ENCODE assay signal across 8 cellular contexts in the genomic region with DNA sequence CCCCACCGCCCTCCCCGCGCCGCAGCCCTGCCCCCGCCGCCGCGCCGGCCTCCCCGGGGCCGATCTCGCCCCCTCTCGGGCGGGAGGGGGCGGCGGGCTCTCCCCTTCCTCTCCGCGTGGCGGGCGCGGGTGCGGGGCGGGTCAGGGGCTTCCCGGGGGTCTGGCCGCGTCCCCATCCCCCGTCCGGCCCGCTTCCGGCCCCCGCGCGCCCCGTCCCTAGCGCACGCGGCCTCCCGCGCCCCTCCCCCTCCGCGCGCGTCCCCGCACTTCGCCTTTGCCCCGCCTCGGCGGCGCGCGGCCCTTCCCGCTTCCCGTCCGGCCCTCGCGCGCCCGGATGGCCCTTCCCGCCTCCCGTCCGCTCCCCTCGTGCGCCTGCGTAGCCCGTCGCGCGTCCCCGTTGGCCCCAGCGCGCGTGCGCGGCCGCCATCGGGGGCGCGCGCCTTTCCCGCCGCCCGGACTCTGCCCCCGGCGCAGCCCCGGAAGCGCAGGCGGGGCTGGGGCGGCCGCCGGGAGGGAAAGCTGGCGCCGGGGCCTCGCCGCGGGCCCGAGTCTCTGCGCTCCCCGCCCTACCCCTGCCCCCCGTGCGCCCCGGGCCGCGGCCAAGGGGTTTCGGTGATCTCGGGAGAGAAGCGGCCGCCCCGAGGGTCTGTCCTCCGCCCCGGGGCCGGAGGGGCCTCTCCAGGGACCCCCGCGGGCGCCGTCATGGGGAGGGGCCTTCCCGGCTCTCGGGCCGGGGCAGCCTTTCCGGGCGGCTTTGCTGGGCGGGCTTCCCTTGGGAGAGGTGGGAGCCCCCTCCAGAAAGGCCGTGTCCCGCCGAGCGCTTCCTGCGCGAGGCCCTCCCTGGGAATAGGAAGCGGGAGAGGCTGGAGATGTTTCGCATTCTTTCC. TPM values are rescaled to one million over a fixed set of nuclear protein-coding genes. Genes with fewer than 3 reads are reported as not detected.
A peak's percentile ranks its signal among the peaks of the same experiment; 100 is the strongest.
DNase-seq lines count a peak whose midpoint lies in the region; ATAC-seq and TF ChIP-seq lines count a peak whose summit lies in the region.

No MANE protein-coding gene starts in this region.

- no peak for TF ChIP-seq POLR2A in tibial nerve (IDR thresholded peaks at IDR 0.05)

- H3K4me3 Mint-ChIP-seq in activated naive CD8-positive, alpha-beta T cell treated with anti-CD3 and anti-CD28 coated beads, Interleukin-2, amount 10 ng/mL, durations not matched to agents 7 days and 5 days, result peak overlapping the region; percentile 92

- H4K91ac ChIP-seq in trophoblast cell (ENCODE audit: low read depth, low read length), result peak overlapping the region; percentile 94

- peaks cover 25% of the 10 kb centered on the region for H3K4me1 ChIP-seq in HEK293 (ENCODE audit: control insufficient read depth, insufficient read depth, low read length)
- H3K4me1 ChIP-seq in cardiac muscle cell (ENCODE audit: low read depth), result peaks cover 34% of the 10 kb centered on the region
- peaks cover 28 to 30% of the 10 kb centered on the region in 2 experiments for H3K4me1 ChIP-seq in trophoblast cell (ENCODE audit: control insufficient read depth in 1 of 2, insufficient read depth in 2 of 2, low read length in 2 of 2)
- H3K4me1 ChIP-seq in tibial nerve, result peaks cover 9 to 62% (median 52%) of the 10 kb centered on the region in 4 donors

- no peaks in the 10 kb centered on the region for H3K27me3 ChIP-seq in cardiac muscle cell
- H3K27me3 ChIP-seq in trophoblast cell (ENCODE audit: insufficient read depth, low read length), result no peaks in the 10 kb centered on the region
- no peaks in the 10 kb centered on the region for H3K27me3 ChIP-seq in tibial nerve

- H3K4me3 ChIP-seq in HEK293 (ENCODE audit: low read depth, low read length) (peak overlapping the region; percentile 87), cardiac muscle cell (peak overlapping the region; percentile 97), trophoblast cell (ENCODE audit: low read depth, low read length) (peak overlapping the region; percentile 98), tibial nerve (peak overlapping the region; percentile 91 to 96 (median 94))

- ATAC-seq in activated naive CD8-positive, alpha-beta T cell treated with anti-CD3 and anti-CD28 coated beads, Interleukin-2, amount 10 ng/mL, durations not matched to agents 7 days and 5 days (ENCODE audit: low read depth), result peak; percentile 35

- H3K36me3 Mint-ChIP-seq in activated naive CD8-positive, alpha-beta T cell treated with anti-CD3 and anti-CD28 coated beads, Interleukin-2, amount 10 ng/mL, durations not matched to agents 7 days and 5 days, result peaks cover 22% of the 10 kb centered on the region

- H4K12ac ChIP-seq in trophoblast cell (ENCODE audit: low read depth, low read length), result no peak overlapping the region

- POLR2A ChIA-PET in HEK293 (lab: Yijun Ruan, JAX), result interaction anchor here (1.1 to 1.5 kb wide), 2 partner anchors 10 to 12 kb away, joined by 3 to 4 read pairs; no protein-coding TSS in a partner anchor
- POLR2A ChIA-PET in activated naive CD8-positive, alpha-beta T cell treated with anti-CD3 and anti-CD28 coated beads, Interleukin-2, amount 10 ng/mL, durations not matched to agents 7 days and 5 days (lab: Charles Lee), result interaction anchor here (0.5 to 1.8 kb wide), 5 partner anchors 9 to 328 kb away, joined by 3 to 5 read pairs (median 3); partner anchors contain the start of genes RNF126 and TPGS1

- no peak overlapping the region for H2BK12ac ChIP-seq in trophoblast cell (ENCODE audit: low read length)

- peak overlapping the region; percentile 98 for H3K9ac ChIP-seq in trophoblast cell (ENCODE audit: low read length)

- peaks cover 26% of the 10 kb centered on the region for H3K4me1 Mint-ChIP-seq in activated naive CD8-positive, alpha-beta T cell treated with anti-CD3 and anti-CD28 coated beads, Interleukin-2, amount 10 ng/mL, durations not matched to agents 7 days and 5 days

- H3K4me2 ChIP-seq in trophoblast cell (ENCODE audit: low read length), result peak overlapping the region; percentile 91

- peak overlapping the region; percentile 100 for H3K4ac ChIP-seq in trophoblast cell (ENCODE audit: low read depth, low read length)

- peak overlapping the region; percentile 86 for H2AK5ac ChIP-seq in trophoblast cell (ENCODE audit: low read length)

- peak overlapping the region; percentile 51 for H4K8ac ChIP-seq in trophoblast cell (ENCODE audit: low read depth, low read length)

- H3K36me3 ChIP-seq in HEK293 (ENCODE audit: control insufficient read depth in 2 of 2, insufficient read depth in 1 of 2, low read length in 2 of 2) (peaks cover 0 to 47% of the 10 kb centered on the region in 2 experiments; a peak in 2 of 3 replicates), cardiac muscle cell (no peaks in the 10 kb centered on the region), trophoblast cell (ENCODE audit: control insufficient read depth in 1 of 2, insufficient read depth in 2 of 2, low read length in 2 of 2) (peaks cover 37 to 41% of the 10 kb centered on the region in 2 experiments), tibial nerve (peaks cover 0 to 10% (median 0%) of the 10 kb centered on the region in 3 donors)

- peak overlapping the region; percentile 90 for H2BK5ac ChIP-seq in trophoblast cell (ENCODE audit: low read depth, low read length, poor library complexity)

- peak overlapping the region; percentile 89 for H3K27ac Mint-ChIP-seq in activated naive CD8-positive, alpha-beta T cell treated with anti-CD3 and anti-CD28 coated beads, Interleukin-2, amount 10 ng/mL, durations not matched to agents 7 days and 5 days

- H3K9me3 ChIP-seq in HEK293 (ENCODE audit: control insufficient read depth, insufficient read depth, low read depth, low read length) (no peaks in the 10 kb centered on the region), cardiac muscle cell (ENCODE audit: low read depth) (no peaks in the 10 kb centered on the region), trophoblast cell (ENCODE audit: insufficient read depth, low read depth, low read length) (no peaks in the 10 kb centered on the region), tibial nerve (no peaks in the 10 kb centered on the region)

- peaks cover 23% of the 10 kb centered on the region for H3K79me1 ChIP-seq in trophoblast cell (ENCODE audit: low read length)

- H3K27ac ChIP-seq in HEK293 (ENCODE audit: extremely low read depth, low read depth, low read length) (peak overlapping the region; percentile 97), cardiac muscle cell (peak overlapping the region; percentile 99), trophoblast cell (ENCODE audit: low read depth, low read length) (peak overlapping the region; percentile 98), tibial nerve (peak overlapping the region; percentile 95 to 100 (median 98))

- WGBS in trophoblast cell (ENCODE audit: extremely low coverage, insufficient coverage, insufficient read length), result no CpG with 5 or more reads among the region's 129 CpGs
- 1% methylated on average over 55 to 57 of the region's 129 CpGs for WGBS in tibial nerve, 2 donors

- H3K27me3 Mint-ChIP-seq in activated naive CD8-positive, alpha-beta T cell treated with anti-CD3 and anti-CD28 coated beads, Interleukin-2, amount 10 ng/mL, durations not matched to agents 7 days and 5 days, result no peaks in the 10 kb centered on the region

- peak; percentile 85 for DNase-seq in GDM1 (lab: John Stamatoyannopoulos, UW)
- peak; percentile 83 for DNase-seq in MV-4-11 (lab: John Stamatoyannopoulos, UW)
- DNase-seq in SKM-1 treated with dmso at 0.1 percent for 144 hours (lab: John Stamatoyannopoulos, UW; ENCODE audit: unreplicated experiment), result peak; percentile 81
- peak; percentile 98 for DNase-seq in activated naive CD8-positive, alpha-beta T cell treated with anti-CD3 and anti-CD28 coated beads, Interleukin-2, amount 10 ng/mL, durations not matched to agents 7 days and 5 days
- peak; percentile 90 to 96 for DNase-seq in cardiac muscle cell (ENCODE audit: low read depth in 1 of 2, low spot score in 1 of 2)
- peak; percentile 73 to 92 for DNase-seq in trophoblast cell
- DNase-seq in tibial nerve (ENCODE audit: low spot score in 2 of 2), result peak; percentile 69 to 80

- no peak for TF ChIP-seq EP300 in tibial nerve (IDR thresholded peaks at IDR 0.05)

- H2BK120ac ChIP-seq in trophoblast cell (ENCODE audit: insufficient read depth, low read length, poor library complexity), result peak overlapping the region; percentile 69

- H2AFZ ChIP-seq in trophoblast cell (ENCODE audit: insufficient read depth, low read length, poor library complexity), result no peak overlapping the region

- no peak overlapping the region for H3K23ac ChIP-seq in trophoblast cell (ENCODE audit: low read length)

- peak overlapping the region; percentile 79 for H3K18ac ChIP-seq in trophoblast cell (ENCODE audit: low read length)

- CTCF ChIA-PET in HEK293 (lab: Yijun Ruan, JAX), result interaction anchor here (0.6 kb wide), 1 partner anchor 360 kb away, joined by 3 read pairs; no protein-coding TSS in a partner anchor

- H3K79me2 ChIP-seq in trophoblast cell (ENCODE audit: control insufficient read depth, insufficient read depth, low read length, poor library complexity), result peaks cover 48% of the 10 kb centered on the region

- H3K14ac ChIP-seq in trophoblast cell (ENCODE audit: low read length), result peak overlapping the region; percentile 93

- TF ChIP-seq CTCF in HEK293 (tag by site-specific recombination; IDR thresholded peaks at IDR 0.05), result no peak
- no peak for TF ChIP-seq CTCF in cardiac muscle cell (IDR thresholded peaks at IDR 0.05; ENCODE audit: low read depth, low read length)
- TF ChIP-seq CTCF in tibial nerve (IDR thresholded peaks at IDR 0.05), result peak in 2 of 5 experiments; percentile 33 to 61

- H3K9me3 Mint-ChIP-seq in activated naive CD8-positive, alpha-beta T cell treated with anti-CD3 and anti-CD28 coated beads, Interleukin-2, amount 10 ng/mL, durations not matched to agents 7 days and 5 days, result no peaks in the 10 kb centered on the region

RNA-seq across cellular contexts. Expression of gene PTBP1, which starts 0.5 kb away (rescaled TPM):
- total RNA-seq in activated naive CD8-positive, alpha-beta T cell treated with anti-CD3 and anti-CD28 coated beads, Interleukin-2, amount 10 ng/mL, durations not matched to agents 7 days and 5 days, result 100 to 1,000 TPM; 400 to 411 TPM
- total RNA-seq in cardiac muscle cell, result 92.0 and 92.7 TPM in 2 replicates
- polyA plus RNA-seq in cardiac muscle cell, result 110 and 111 TPM in 2 replicates
- polyA plus RNA-seq in trophoblast cell (2013), result 654 and 679 TPM in 2 replicates
- 100 to 1,000 TPM; 118 to 205 (median 141) TPM for total RNA-seq in tibial nerve

RNA-seq across cellular contexts. Expression of gene PLPPR3, which starts 24.0 kb away (rescaled TPM):
- not detected for total RNA-seq in activated naive CD8-positive, alpha-beta T cell treated with anti-CD3 and anti-CD28 coated beads, Interleukin-2, amount 10 ng/mL, durations not matched to agents 7 days and 5 days
- total RNA-seq in cardiac muscle cell, result 70.8 and 88.2 TPM in 2 replicates
- 65.7 and 92.9 TPM in 2 replicates for polyA plus RNA-seq in cardiac muscle cell
- polyA plus RNA-seq in trophoblast cell (2013), result 21.2 and 21.4 TPM in 2 replicates
- not detected for total RNA-seq in tibial nerve

RNA-seq across cellular contexts. Expression of gene AZU1, which starts 29.9 kb away (rescaled TPM):
- total RNA-seq in activated naive CD8-positive, alpha-beta T cell treated with anti-CD3 and anti-CD28 coated beads, Interleukin-2, amount 10 ng/mL, durations not matched to agents 7 days and 5 days, result under 1 TPM in 1 of 2 experiments, not detected in 1; 0.25 TPM
- total RNA-seq in cardiac muscle cell, result 1.4 and 5.7 TPM in 2 replicates
- 1.5 and 5.6 TPM in 2 replicates for polyA plus RNA-seq in cardiac muscle cell
- polyA plus RNA-seq in trophoblast cell (2013), result 0.38 and 0.39 TPM in 2 replicates
- under 1 TPM in 1 of 4 donors, not detected in 3; 0.42 TPM for total RNA-seq in tibial nerve

RNA-seq across cellular contexts. Expression of gene PRTN3, which starts 43.0 kb away (rescaled TPM):
- total RNA-seq in activated naive CD8-positive, alpha-beta T cell treated with anti-CD3 and anti-CD28 coated beads, Interleukin-2, amount 10 ng/mL, durations not matched to agents 7 days and 5 days, result not detected
- total RNA-seq in cardiac muscle cell (0.60 TPM in 1 of 2 replicates, not detected in the other), tibial nerve (not detected)
- 0.44 and 0.57 TPM in 2 replicates for polyA plus RNA-seq in cardiac muscle cell
- not detected in 2 replicates for polyA plus RNA-seq in trophoblast cell (2013)

RNA-seq across cellular contexts. Expression of gene MISP, which starts 46.9 kb away (rescaled TPM):
- total RNA-seq in activated naive CD8-positive, alpha-beta T cell treated with anti-CD3 and anti-CD28 coated beads, Interleukin-2, amount 10 ng/mL, durations not matched to agents 7 days and 5 days, result not detected
- total RNA-seq in cardiac muscle cell (0.18 and 1.2 TPM in 2 replicates), tibial nerve (under 1 TPM in 2 of 4 donors, not detected in 2; 0.20 to 0.30 TPM)
- polyA plus RNA-seq in cardiac muscle cell, result not detected in 2 replicates
- 0.15 and 0.19 TPM in 2 replicates for polyA plus RNA-seq in trophoblast cell (2013)

Comparison
In these comparisons a context has a peak if more than half of its experiments do, and no peak if none do; other contexts are left out.
1. Peak in every context shown above with its lines: DNase-seq, ATAC-seq, H3K4me3 ChIP-seq and H3K27ac ChIP-seq.
2. RNA of gene PLPPR3, which starts 24.0 kb away (total RNA-seq): 70.8 to 88.2 TPM in cardiac muscle cell; not detected in activated naive CD8-positive, alpha-beta T cell treated with anti-CD3 and anti-CD28 coated beads, Interleukin-2, amount 10 ng/mL, durations not matched to agents 7 days and 5 days and not detected in tibial nerve; every median in the first group is over 10 times any median in the second.